Comparison of ENCODE assay signal across 7 cellular contexts in the genomic region with DNA sequence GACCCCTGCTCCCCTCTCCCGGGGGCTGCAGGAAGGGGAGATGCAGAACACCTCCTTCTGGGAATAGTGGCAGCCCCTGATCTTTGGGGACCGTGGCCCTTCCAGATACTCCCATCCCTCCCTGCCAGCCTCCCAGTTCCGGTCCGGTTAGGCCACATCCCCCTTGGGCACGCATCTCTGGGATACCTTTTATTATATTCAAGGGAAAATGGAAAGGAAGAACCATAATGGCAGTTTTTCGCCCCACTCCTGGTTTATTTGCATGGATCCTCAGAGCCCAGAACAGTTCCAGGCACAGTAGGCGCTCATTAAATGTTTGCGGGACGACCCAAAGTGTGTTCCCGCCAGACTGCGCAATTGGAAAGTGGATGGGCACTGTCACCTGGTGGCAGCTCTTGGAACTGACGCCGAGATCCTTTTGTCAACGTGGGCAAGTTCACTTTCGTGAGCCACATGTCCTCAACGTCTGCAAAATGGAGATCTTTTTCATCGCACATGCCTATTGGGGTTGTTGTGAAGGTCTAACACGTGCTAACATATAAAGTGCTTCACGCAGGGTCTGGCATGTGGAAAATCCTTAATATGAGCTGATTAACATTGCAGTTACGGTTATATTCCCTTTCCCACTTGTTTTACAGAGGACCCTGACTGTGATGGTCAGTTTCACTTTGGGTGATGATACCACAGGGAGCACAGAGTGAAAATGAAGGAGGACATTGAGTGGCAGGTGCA. TPM values are rescaled to one million over a fixed set of nuclear protein-coding genes. Genes with fewer than 3 reads are reported as not detected.
DNase-seq lines count a peak whose midpoint lies in the region; ATAC-seq and TF ChIP-seq lines count a peak whose summit lies in the region.

No MANE protein-coding gene starts in this region.

- H3K4ac ChIP-seq in IMR-90 (ENCODE audit: low read depth, low read length): no peak overlapping the region

- TF ChIP-seq RAD21 in IMR-90 (IDR thresholded peaks at IDR 0.05; ENCODE audit: low read length): peak; percentile 100
- TF ChIP-seq RAD21 in neural cell (conservative IDR thresholded peaks at IDR 0.05): peak; percentile 100

- H2AK9ac ChIP-seq in IMR-90 (replicated peaks; ENCODE audit: low read depth, low read length, poor library complexity): peak overlapping the region; percentile 58

- no peak overlapping the region for H2BK5ac ChIP-seq in IMR-90 (ENCODE audit: low read depth, low read length, poor library complexity, severe bottlenecking)

- H3K79me1 ChIP-seq in IMR-90 (ENCODE audit: low read depth in 1 of 2, low read length in 2 of 2): peaks cover 0 to 4% of the 10 kb centered on the region in 2 experiments; a peak in 1 of 4 replicates

- H3K4me3 ChIP-seq in IMR-90 (ENCODE audit: insufficient read depth, low read depth, low read length): no peak overlapping the region; the same call in 1 of the 2 replicates
- H3K4me3 ChIP-seq in fibroblast of lung (replicated peaks in 1 of 4; ENCODE audit: control extremely low read depth in 1 of 4, insufficient read depth in 1 of 4, low read depth in 3 of 4, low read length in 4 of 4): peak overlapping the region in 2 of 4 experiments; percentile 17 to 39
- H3K4me3 ChIP-seq in neural cell (ENCODE audit: low read length): no peak overlapping the region

- dilution Hi-C loops in IMR-90 (cut with HindIII; ENCODE audit: low sequenced_read_pairs, unreplicated experiment): loop anchor here (25.0 kb wide), 1 partner anchor 274 kb away; no protein-coding TSS in a partner anchor

- H3K9me3 ChIP-seq in IMR-90 (ENCODE audit: control insufficient read depth, insufficient read depth, low read length) (peaks cover 2% of the 10 kb centered on the region), fibroblast of lung (ENCODE audit: control insufficient read depth, insufficient read depth, low read depth, low read length) (no peaks in the 10 kb centered on the region), neural cell (ENCODE audit: low read length) (no peaks in the 10 kb centered on the region)

- ATAC-seq in GM18498 (IDR thresholded peaks at IDR 0.05; ENCODE audit: unreplicated experiment): peak; percentile 74
- ATAC-seq in IMR-90 (ENCODE audit: low read depth): peak; percentile 62

- BruUV-seq in IMR-90 (replicated peaks; lab: Mats Ljungman, UMichigan): no TSS peak

- intact Hi-C loops in IMR-90 (cut with micrococcal nuclease): loop anchor here (1.0 to 5.0 kb wide), 7 partner anchors 169 to 331 kb away; a partner anchor contains a TSS

- no peak overlapping the region for H2BK20ac ChIP-seq in IMR-90 (ENCODE audit: low read depth, low read length)

- no peak overlapping the region for H3K23ac ChIP-seq in IMR-90 (ENCODE audit: low read depth, low read length)

- H2BK15ac ChIP-seq in IMR-90 (ENCODE audit: low read depth, low read length): no peak overlapping the region

- H2AFZ ChIP-seq in IMR-90 (replicated peaks; ENCODE audit: low read length, poor library complexity): peak overlapping the region; percentile 95
- peak overlapping the region; percentile 74 for H2AFZ ChIP-seq in fibroblast of lung (ENCODE audit: low read length)
- no peak overlapping the region for H2AFZ ChIP-seq in neural cell (ENCODE audit: low read depth, low read length)

- peak; percentile 99 for TF ChIP-seq CTCF in IMR-90 (conservative IDR thresholded peaks at IDR 0.05; ENCODE audit: low read depth, low read length)
- peak; percentile 100 for TF ChIP-seq CTCF in fibroblast of lung (conservative IDR thresholded peaks at IDR 0.05 in 1 of 2, IDR thresholded peaks at IDR 0.05 in 1 of 2; ENCODE audit: low read depth in 1 of 2, low read length in 2 of 2)
- TF ChIP-seq CTCF in neural cell (IDR thresholded peaks at IDR 0.05; ENCODE audit: poor library complexity, severe bottlenecking): peak; percentile 99

- H3K4me1 ChIP-seq in IMR-90 (ENCODE audit: control insufficient read depth, insufficient read depth, low read length) (peaks cover 5% of the 10 kb centered on the region; the same call in 1 of the 2 replicates), fibroblast of lung (ENCODE audit: control insufficient read depth, extremely low read depth, insufficient read depth, low read length) (peaks cover 7% of the 10 kb centered on the region)

- H3K79me2 ChIP-seq in fibroblast of lung (ENCODE audit: control insufficient read depth, insufficient read depth, low read length) (no peaks in the 10 kb centered on the region), neural cell (replicated peaks; ENCODE audit: insufficient read depth, low read length) (peaks cover 27% of the 10 kb centered on the region)

- no peak overlapping the region for H4K91ac ChIP-seq in IMR-90 (ENCODE audit: insufficient read depth, low read depth, low read length)

- no peak overlapping the region for H2BK120ac ChIP-seq in IMR-90 (ENCODE audit: low read depth, low read length)

- H3K56ac ChIP-seq in IMR-90 (ENCODE audit: extremely low read depth, insufficient read depth, low read length): no peak overlapping the region

- H3K9me1 ChIP-seq in IMR-90 (ENCODE audit: insufficient read depth, low read length): no peaks in the 10 kb centered on the region

- H3K9me2 ChIP-seq in neural cell (ENCODE audit: insufficient read depth, low read length): no peaks in the 10 kb centered on the region

- no peak overlapping the region for H4K5ac ChIP-seq in IMR-90 (ENCODE audit: low read depth, low read length)

- no peak overlapping the region for H3K14ac ChIP-seq in IMR-90 (replicated peaks; ENCODE audit: low read depth, low read length)

- H3F3A ChIP-seq in neural cell (ENCODE audit: insufficient read depth, low read length, poor library complexity, severe bottlenecking): no peaks in the 10 kb centered on the region

- H4K8ac ChIP-seq in IMR-90 (ENCODE audit: low read depth in 2 of 2, low read length in 2 of 2): peak overlapping the region in 1 of 2 experiments; percentile 57; a peak in 2 of 4 replicates

- H3K4me2 ChIP-seq in IMR-90 (ENCODE audit: low read depth, low read length) (peak overlapping the region; percentile 73), fibroblast of lung (ENCODE audit: extremely low read depth, insufficient read depth, low read length) (peak overlapping the region; percentile 67), neural cell (ENCODE audit: low read length) (no peak overlapping the region)

- H3K9ac ChIP-seq in IMR-90 (ENCODE audit: low read depth, low read length) (peak overlapping the region; percentile 33; the same call in 1 of the 2 replicates), fibroblast of lung (ENCODE audit: insufficient read depth, low read length) (no peak overlapping the region), neural cell (ENCODE audit: low read length) (no peak overlapping the region)

- H4K20me1 ChIP-seq in IMR-90 (ENCODE audit: insufficient read depth, low read length): peaks cover 4% of the 10 kb centered on the region; the same call in 1 of the 2 replicates
- no peaks in the 10 kb centered on the region for H4K20me1 ChIP-seq in fibroblast of lung (ENCODE audit: control insufficient read depth, extremely low read depth, insufficient read depth, low read length)
- no peaks in the 10 kb centered on the region for H4K20me1 ChIP-seq in neural cell (ENCODE audit: insufficient read depth)

- peak; percentile 75 for DNase-seq in IMR-90
- DNase-seq in RKO (ENCODE audit: low spot score): peak; percentile 76
- DNase-seq in activated T-cell treated with anti-CD3 and anti-CD28 coated beads, Interleukin-2, amount 50 U/mL, for 48 hours: peak; percentile 91 to 92
- peak; percentile 60 to 79 for DNase-seq in fibroblast of lung (ENCODE audit: low read depth in 2 of 2)
- peak; percentile 56 to 86 (median 72) for DNase-seq in stimulated activated naive CD4-positive, alpha-beta T cell (lab: John Stamatoyannopoulos, UW)

- CTCF ChIA-PET in IMR-90 (lab: Yijun Ruan, JAX): interaction anchor here (0.6 to 1.4 kb wide), 12 partner anchors 22 to 346 kb away, joined by 3 to 4 read pairs (median 3); no protein-coding TSS in a partner anchor

- 2% methylated on average over 9 of the region's 20 CpGs; no CpG with 5 or more reads in 1 of the 2 experiments for WGBS in IMR-90 (ENCODE audit: extremely low coverage in 2 of 2, insufficient read length in 1 of 2), 2 experiments

- TF ChIP-seq POLR2A in IMR-90 (IDR thresholded peaks at IDR 0.05; ENCODE audit: low read depth, low read length): peak; percentile 60

- no peak overlapping the region for H3K18ac ChIP-seq in IMR-90 (ENCODE audit: low read depth, low read length)

- peaks cover 13% of the 10 kb centered on the region for H3K27me3 ChIP-seq in IMR-90 (ENCODE audit: control insufficient read depth, insufficient read depth, low read length)
- peaks cover 10% of the 10 kb centered on the region for H3K27me3 ChIP-seq in fibroblast of lung (ENCODE audit: control insufficient read depth, insufficient read depth, low read length)
- no peaks in the 10 kb centered on the region for H3K27me3 ChIP-seq in neural cell (ENCODE audit: insufficient read depth, low read depth, low read length)

- H3K36me3 ChIP-seq in IMR-90 (ENCODE audit: control insufficient read depth, insufficient read depth, low read length) (no peaks in the 10 kb centered on the region), fibroblast of lung (ENCODE audit: control insufficient read depth, insufficient read depth, low read length) (no peaks in the 10 kb centered on the region), neural cell (ENCODE audit: insufficient read depth, low read length) (no peaks in the 10 kb centered on the region)

- H3K27ac ChIP-seq in IMR-90 (ENCODE audit: insufficient read depth, low read length) (no peak overlapping the region), fibroblast of lung (ENCODE audit: insufficient read depth, low read length) (no peak overlapping the region), neural cell (ENCODE audit: low read length) (no peak overlapping the region)

- no peak for TF ChIP-seq EP300 in neural cell (conservative IDR thresholded peaks at IDR 0.05; ENCODE audit: poor library complexity, severe bottlenecking)

- in situ Hi-C loops in IMR-90 (cut with MboI; ENCODE audit: low sequenced_read_pairs): loop anchor here (5.0 to 25.0 kb wide), 3 partner anchors 169 to 774 kb away; a partner anchor contains a TSS

- POLR2A ChIA-PET in IMR-90 (lab: Charles Lee; ENCODE audit: unreplicated experiment): no interaction called here

- no peak overlapping the region for H2AK5ac ChIP-seq in IMR-90 (ENCODE audit: low read depth, low read length)

TF ChIP-seq in IMR-90, 13 proteins besides CTCF, POLR2A, EP300 and RAD21 (continues in another document):
- TF ChIP-seq BHLHE40 (IDR thresholded peaks at IDR 0.05; ENCODE audit: low read depth, low read length): no peak

TF ChIP-seq in neural cell, 6 proteins besides CTCF, POLR2A, EP300 and RAD21 (continues in another document):
- no peak for TF ChIP-seq TAF1 (IDR thresholded peaks at IDR 0.05; ENCODE audit: low read depth)
- TF ChIP-seq MXI1 (conservative IDR thresholded peaks at IDR 0.05; ENCODE audit: poor library complexity, severe bottlenecking): peak; percentile 86

RNA-seq across cellular contexts. Expression of a gene that starts 1.6 kb away (rescaled TPM):
- total RNA-seq in IMR-90 (2012; rRNA removed) (2.2 and 2.5 TPM in 2 replicates), fibroblast of lung (4.5 and 6.4 TPM in 2 replicates)
- polyA plus RNA-seq in IMR-90 (2012; rRNA removed) (6.8 and 8.5 TPM in 2 replicates), fibroblast of lung (4.3 and 12.3 TPM in 2 replicates), neural cell (21.9 and 25.4 TPM in 2 replicates)
- 3.7 and 19.8 TPM in 2 replicates for polyA plus RNA-seq in IMR-90 (2012; cell fraction: cytosol; rRNA removed)
- polyA plus RNA-seq in IMR-90 (2012; cell fraction: nucleus; rRNA removed; ENCODE audit: low replicate concordance): 7.0 and 7.6 TPM in 2 replicates
- 4.0 and 6.4 TPM in 2 replicates for polyA plus RNA-seq in fibroblast of lung (2012)
- polyA minus RNA-seq in fibroblast of lung (ENCODE audit: low replicate concordance) (2.8 and 17.0 TPM in 2 replicates), neural cell (28.0 and 29.9 TPM in 2 replicates)
